Comparison of ENCODE assay signal across 8 cellular contexts in the genomic region with DNA sequence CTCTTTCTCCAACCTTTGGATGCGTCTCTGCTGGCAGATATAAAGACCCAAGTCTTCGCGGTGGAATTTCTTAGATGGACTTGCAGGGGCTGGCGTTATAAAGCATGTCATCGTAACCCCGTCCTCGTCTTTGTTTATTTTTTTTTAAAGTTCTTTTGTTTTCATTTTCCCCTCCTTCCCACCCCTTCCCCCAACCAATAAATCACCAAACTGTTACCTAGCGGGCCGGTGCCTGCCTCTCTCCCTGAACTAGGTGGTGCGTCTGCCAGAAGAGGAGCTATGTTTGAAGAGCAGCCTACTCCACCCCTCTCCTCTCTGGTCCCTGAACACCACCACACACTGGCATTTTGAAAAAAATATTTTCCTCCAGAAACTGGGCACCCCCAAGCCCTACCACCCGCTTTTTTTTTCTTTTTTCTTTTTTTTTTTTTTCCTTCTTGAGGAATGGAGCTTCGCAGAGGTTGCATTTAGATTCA. TPM values are rescaled to one million over a fixed set of nuclear protein-coding genes. Genes with fewer than 3 reads are reported as not detected.
DNase-seq lines count a peak whose midpoint lies in the region; TF ChIP-seq lines count a peak whose summit lies in the region.

A gene (plus strand): TSS at position 434 of the 476 bp plus-strand sequence. CDS start 228 bp downstream, outside the sequence.

- DNase-seq in ELF-1 (ENCODE audit: low read depth, low spot score) (peak; percentile 16), NCI-H2227 (lab: John Stamatoyannopoulos, UW; ENCODE audit: unreplicated experiment) (peak; percentile 44), MG63 (no peak), NCI-H1417 treated with DMSO at 0.1 percent for 48 hours (lab: John Stamatoyannopoulos, UW) (no peak), foreskin fibroblast (no peak)
- no peak for DNase-seq in stimulated activated CD4-positive, alpha-beta T cell treated with anti-CD3 and anti-CD28 coated beads, Interleukin-12 subunit alpha, Interleukin-12 subunit beta, amount 100 ng/mL, for 4 hours

- no peak within 1 kb of the TSS for H3K27ac ChIP-seq in duodenal mucosa (ENCODE audit: low read depth, low read length)

- H3K36me3 ChIP-seq in duodenal mucosa (ENCODE audit: control insufficient read depth in 1 of 2, insufficient read depth in 2 of 2, low read length in 2 of 2), result no peaks in the 10 kb centered on the region
- no peaks in the 10 kb centered on the region for H3K36me3 ChIP-seq in neuron (ENCODE audit: insufficient read depth, low read length)
- no peaks in the 10 kb centered on the region for H3K36me3 ChIP-seq in MG63

- H3K4me1 ChIP-seq in duodenal mucosa (ENCODE audit: control insufficient read depth in 1 of 2, insufficient read depth in 2 of 2, low read length in 2 of 2) (peaks cover 0 to 5% of the 10 kb centered on the region in 2 donors), neuron (ENCODE audit: insufficient read depth, low read length) (no peaks in the 10 kb centered on the region)

- no peak for TF ChIP-seq CTCF in foreskin fibroblast (IDR thresholded peaks at IDR 0.05; ENCODE audit: low read depth, low read length)

- H3K27me3 ChIP-seq in duodenal mucosa (ENCODE audit: control insufficient read depth in 1 of 2, insufficient read depth in 2 of 2, low read length in 2 of 2) (peaks cover 50% of the 10 kb centered on the region in 2 donors), neuron (ENCODE audit: insufficient read depth, low read length) (peaks cover 81% of the 10 kb centered on the region), MG63 (peaks cover 59% of the 10 kb centered on the region)

- no peak within 1 kb of the TSS for H2AFZ ChIP-seq in neuron (ENCODE audit: low read depth, low read length)

- peak within 1 kb of the TSS; percentile 38 to 53 for H3K4me3 ChIP-seq in duodenal mucosa (ENCODE audit: low read depth in 1 of 2, low read length in 2 of 2)
- peak within 1 kb of the TSS; percentile 23 for H3K4me3 ChIP-seq in neuron (ENCODE audit: low read length)
- H3K4me3 ChIP-seq in MG63, result no peak within 1 kb of the TSS
- peak within 1 kb of the TSS in 1 of 2 donors; percentile 8 for H3K4me3 ChIP-seq in foreskin fibroblast (ENCODE audit: low read depth in 1 of 2, low read length in 2 of 2)

- H3K9me3 ChIP-seq in duodenal mucosa (ENCODE audit: control insufficient read depth in 1 of 2, low read length in 2 of 2), result no peaks in the 10 kb centered on the region
- H3K9me3 ChIP-seq in neuron (ENCODE audit: low read length), result no peaks in the 10 kb centered on the region
- no peaks in the 10 kb centered on the region for H3K9me3 ChIP-seq in MG63

- H3K9ac ChIP-seq in duodenal mucosa (ENCODE audit: low read depth in 1 of 2, low read length in 2 of 2), result no peak within 1 kb of the TSS

RNA-seq across cellular contexts. Expression of the gene that starts here (rescaled TPM):
- not detected in 2 replicates for total RNA-seq in MG63 (2014; rRNA removed; shearing (Covaris generic); ENCODE audit: low replicate concordance)

Comparison
In these comparisons a context has a peak if more than half of its experiments do, and no peak if none do; other contexts are left out.
1. DNase-seq: peak in ELF-1 (single experiment) and NCI-H2227 (single experiment); none in MG63 (single experiment), stimulated activated CD4-positive, alpha-beta T cell treated with anti-CD3 and anti-CD28 coated beads, Interleukin-12 subunit alpha, Interleukin-12 subunit beta, amount 100 ng/mL, for 4 hours (single experiment), NCI-H1417 treated with DMSO at 0.1 percent for 48 hours (single experiment) and foreskin fibroblast (0 of 2).